ENCODE assay signal across 1 cellular context in genomic region chr2:30206461-30207430, GRCh38.
TF ChIP-seq lines count a peak whose summit lies in the region.

No MANE protein-coding gene starts in this region.

TF ChIP-seq in K562, 482 proteins besides CTCF, POLR2A, EP300 and RAD21:
- TF ChIP-seq BRD9 (IDR thresholded peaks at IDR 0.05; ENCODE audit: low read depth, partially characterized antibody), result no peak
- TF ChIP-seq SPI1 (IDR thresholded peaks at IDR 0.05; ENCODE audit: borderline replicate concordance, low read depth, low read length), result peak; percentile 36; the same call in 1 of the 2 replicates
TF ChIP-seq in K562: peak in this region for 1.
